Comparison of ENCODE assay signal across 13 cellular contexts in the genomic region with DNA sequence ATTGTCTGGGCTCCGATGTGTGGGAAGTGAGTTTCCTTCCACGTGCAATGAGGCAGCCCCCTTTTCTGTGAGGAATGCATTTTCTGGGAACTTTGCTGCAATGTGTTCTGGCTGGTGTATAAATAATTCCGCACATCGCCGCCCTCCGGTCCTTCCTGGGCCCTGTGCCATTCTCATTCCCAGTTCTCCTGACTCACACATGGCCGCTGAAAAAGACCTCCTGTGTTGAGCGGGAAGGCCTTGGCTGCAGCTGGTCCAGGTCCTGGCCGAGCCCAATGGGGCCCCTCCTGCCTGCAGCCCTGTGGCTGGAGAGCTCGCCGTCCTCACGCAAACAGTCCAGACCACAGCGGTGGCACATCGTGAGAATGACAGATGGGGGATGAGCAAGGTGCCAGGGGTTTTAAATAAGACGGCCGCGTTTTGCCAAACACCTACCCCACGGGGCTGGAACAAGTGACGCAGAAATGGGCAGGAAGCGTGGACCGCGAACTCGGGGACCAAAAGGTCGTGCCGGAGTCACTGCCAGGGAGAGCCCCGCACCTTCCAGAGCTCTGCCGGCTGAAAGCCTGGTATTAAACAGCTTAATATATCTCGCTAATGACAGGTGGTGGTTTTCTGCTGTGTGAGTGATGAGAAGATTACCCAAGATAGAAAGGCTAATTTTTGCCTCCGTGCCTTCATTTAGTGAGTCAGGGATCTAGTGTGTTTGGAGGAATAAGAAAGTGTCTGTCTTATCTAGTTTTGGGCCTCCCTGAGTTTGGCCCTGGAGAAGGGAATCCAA. TPM values are rescaled to one million over a fixed set of nuclear protein-coding genes. Genes with fewer than 3 reads are reported as not detected.
A peak's percentile ranks its signal among the peaks of the same experiment; 100 is the strongest.
DNase-seq lines count a peak whose midpoint lies in the region; ATAC-seq and TF ChIP-seq lines count a peak whose summit lies in the region.
"Had no signal": no experiment of that assay in that cellular context is flagged by ENCODE, and none has a peak within 500 bp of the region (broad histone marks: within the 10 kb centered on the region; RNA-seq: fewer than 3 reads in every experiment).

No MANE protein-coding gene starts in this region.

- CTCF ChIA-PET in BJ (lab: Yijun Ruan, JAX): interaction anchor here (0.9 to 1.2 kb wide), 3 partner anchors 9 to 167 kb away, joined by 3 to 4 read pairs (median 3); no protein-coding TSS in a partner anchor

- no peak overlapping the region for H3K4ac ChIP-seq in mesendoderm (ENCODE audit: low read depth, low read length)

- H3K36me3 ChIP-seq in BJ (ENCODE audit: control insufficient read depth, insufficient read depth, low read length): peaks cover 4% of the 10 kb centered on the region; the same call in 1 of the 2 replicates
- H3K36me3 ChIP-seq in brain microvascular endothelial cell (replicated peaks): peaks cover 3% of the 10 kb centered on the region
- no peaks in the 10 kb centered on the region for H3K36me3 ChIP-seq in hepatocyte (replicated peaks; ENCODE audit: insufficient read depth, low read depth)
- H3K36me3 ChIP-seq in sigmoid colon: no peaks in the 10 kb centered on the region
- H3K36me3 ChIP-seq in mesendoderm (ENCODE audit: control insufficient read depth, insufficient read depth, low read length): no peaks in the 10 kb centered on the region

- H3K79me2 ChIP-seq in hepatocyte (peaks cover 16% of the 10 kb centered on the region), mesendoderm (ENCODE audit: control insufficient read depth, insufficient read depth, low read length) (no peaks in the 10 kb centered on the region)

- TF ChIP-seq POLR2A in sigmoid colon (IDR thresholded peaks at IDR 0.05): no peak

- H3K56ac ChIP-seq in mesendoderm (ENCODE audit: low read length): no peak overlapping the region

- no peak for ATAC-seq in GM18873 (IDR thresholded peaks at IDR 0.05; ENCODE audit: low FRiP score, unreplicated experiment)
- ATAC-seq: activated T-cell treated with anti-CD3 and anti-CD28 coated beads, Interleukin-2, amount 50 U/mL, for 4 hours; foreskin keratinocyte had no signal

- POLR2A ChIA-PET in BJ (lab: Charles Lee): interaction anchor here (0.5 kb wide), 1 partner anchor 16 kb away, joined by 4 read pairs; no protein-coding TSS in a partner anchor

- in situ Hi-C loops in brain microvascular endothelial cell (cut with HindIII; ENCODE audit: low pct_ligation_motif_present, low sequenced_read_pairs): no loop called here

- TF ChIP-seq EP300 in sigmoid colon (IDR thresholded peaks at IDR 0.05): peak in 2 of 4 donors; percentile 74 to 84

- no peak overlapping the region for H3K18ac ChIP-seq in mesendoderm (ENCODE audit: low read length)

- H2BK15ac ChIP-seq in mesendoderm (replicated peaks; ENCODE audit: low read depth): no peak overlapping the region

- no peaks in the 10 kb centered on the region for H3K79me1 ChIP-seq in mesendoderm (ENCODE audit: low read length)

- peaks cover 6% of the 10 kb centered on the region for H4K20me1 ChIP-seq in hepatocyte (ENCODE audit: insufficient read depth, poor library complexity, severe bottlenecking)

- H2AFZ ChIP-seq in hepatocyte: no peak overlapping the region

- intact Hi-C loops in sigmoid colon (cut with DNase I): no loop called here

- no peak overlapping the region for H2BK5ac ChIP-seq in mesendoderm (ENCODE audit: low read length)

- H3K4me2 ChIP-seq in hepatocyte (no peak overlapping the region), mesendoderm (ENCODE audit: low read length) (no peak overlapping the region)

- H4K5ac ChIP-seq in mesendoderm (ENCODE audit: low read length): no peak overlapping the region

- H3K27ac ChIP-seq in brain microvascular endothelial cell (no peak overlapping the region), hepatocyte (peak overlapping the region; percentile 69), sigmoid colon (peak overlapping the region; percentile 84 to 97 (median 94)), mesendoderm (ENCODE audit: low read depth, low read length) (no peak overlapping the region)
- H3K27ac ChIP-seq: foreskin keratinocyte had no signal

- no peak overlapping the region for H4K8ac ChIP-seq in mesendoderm (ENCODE audit: low read depth, low read length)

- H3K4me1 ChIP-seq in hepatocyte (ENCODE audit: insufficient read depth) (peaks cover 23% of the 10 kb centered on the region), sigmoid colon (peaks cover 0 to 83% (median 66%) of the 10 kb centered on the region in 4 donors), mesendoderm (ENCODE audit: control insufficient read depth, low read depth, low read length) (no peaks in the 10 kb centered on the region)

- H3K9me2 ChIP-seq in hepatocyte (replicated peaks; ENCODE audit: insufficient read depth): no peaks in the 10 kb centered on the region

- H3K27me3 ChIP-seq in BJ (ENCODE audit: control insufficient read depth, insufficient read depth, low read length): no peaks in the 10 kb centered on the region
- H3K27me3 ChIP-seq in brain microvascular endothelial cell (replicated peaks): no peaks in the 10 kb centered on the region
- H3K27me3 ChIP-seq in hepatocyte: no peaks in the 10 kb centered on the region
- no peaks in the 10 kb centered on the region for H3K27me3 ChIP-seq in sigmoid colon
- no peaks in the 10 kb centered on the region for H3K27me3 ChIP-seq in mesendoderm (ENCODE audit: insufficient read depth, low read length, poor library complexity)
- H3K27me3 ChIP-seq: foreskin keratinocyte had no signal

- H3K23ac ChIP-seq in mesendoderm (ENCODE audit: low read length): no peak overlapping the region

- no peaks in the 10 kb centered on the region for H3K9me3 ChIP-seq in hepatocyte (ENCODE audit: low read depth)
- H3K9me3 ChIP-seq in sigmoid colon: no peaks in the 10 kb centered on the region

- TF ChIP-seq CTCF in BJ (IDR thresholded peaks at IDR 0.05; ENCODE audit: insufficient read depth, low read depth, low read length) (peak; percentile 13; the same call in 1 of the 2 replicates), brain microvascular endothelial cell (IDR thresholded peaks at IDR 0.05; ENCODE audit: low read depth, low read length, missing control alignments) (peak; percentile 27), hepatocyte (IDR thresholded peaks at IDR 0.05; ENCODE audit: poor library complexity) (no peak), sigmoid colon (IDR thresholded peaks at IDR 0.05) (no peak)

- H2AK5ac ChIP-seq in mesendoderm (ENCODE audit: low read length): no peak overlapping the region

- H3K4me3 ChIP-seq in BJ (ENCODE audit: low read depth, low read length) (no peak overlapping the region), brain microvascular endothelial cell (ENCODE audit: low read depth, low read length) (no peak overlapping the region), hepatocyte (no peak overlapping the region), sigmoid colon (peak overlapping the region in 2 of 4 donors; percentile 4 to 12), mesendoderm (ENCODE audit: low read length) (no peak overlapping the region)

- peak; percentile 91 for DNase-seq in BJ (ENCODE audit: low read depth)
- peak; percentile 52 for DNase-seq in brain microvascular endothelial cell
- peak; percentile 66 for DNase-seq in hepatocyte (ENCODE audit: low spot score)
- peak; percentile 96 for DNase-seq in sigmoid colon
- no peak for DNase-seq in mesendoderm
- no peak for DNase-seq in NCI-H69 (lab: John Stamatoyannopoulos, UW)
- DNase-seq in RPMI8226: no peak
- DNase-seq: activated T-cell treated with anti-CD3 and anti-CD28 coated beads, Interleukin-2, amount 50 U/mL, for 4 hours; COR-L47; foreskin keratinocyte; NCI-H1436 treated with DMSO at 0.1 percent for 48 hours; stimulated activated CD4-positive, alpha-beta T cell treated with anti-CD3 and anti-CD28 coated beads, Interleukin-15, amount 100 ng/mL, for 24 hours had no signal

- WGBS in hepatocyte (ENCODE audit: low lambda C conversion rate, missing lambda C conversion rate): 76% methylated on average over 29 of the region's 29 CpGs
- WGBS in sigmoid colon, 2 donors: 77 to 88% methylated on average over 29 of the region's 29 CpGs
- no CpG with 5 or more reads among the region's 29 CpGs for WGBS in mesendoderm (ENCODE audit: extremely low coverage, insufficient coverage, low lambda C conversion rate)

- H2BK120ac ChIP-seq in mesendoderm (ENCODE audit: low read depth, low read length): no peak overlapping the region

- H3K9ac ChIP-seq in mesendoderm (ENCODE audit: low read length): no peak overlapping the region

RNA-seq across cellular contexts. Expression of a gene that starts 37.0 kb away (rescaled TPM):
- polyA plus RNA-seq in BJ (2011; rRNA removed): 22.8 and 32.5 TPM in 2 replicates
- polyA minus RNA-seq in BJ (2011; rRNA and poly(A)+ RNA removed): 20.8 and 22.9 TPM in 2 replicates
- total RNA-seq in hepatocyte: 42.5 and 47.8 TPM in 2 replicates
- polyA plus RNA-seq in hepatocyte: 24.4 and 26.2 TPM in 2 replicates
- total RNA-seq in sigmoid colon: 10 to 100 TPM; 18.4 to 51.3 (median 23.3) TPM
- polyA plus RNA-seq in sigmoid colon: 10 to 100 TPM in 2 of 3 donors, 1 to 10 TPM in 1; 3.0 to 27.5 (median 10.4) TPM
- polyA plus RNA-seq in mesendoderm (2013, experiment 1 of 2): 14.5 TPM
- polyA plus RNA-seq in mesendoderm (2013, experiment 2 of 2): 15.4 TPM

Comparison
In these comparisons a context has a peak if more than half of its experiments do, and no peak if none do; other contexts are left out.
1. DNase-seq: peak in BJ (single experiment), brain microvascular endothelial cell (single experiment), hepatocyte (single experiment) and sigmoid colon (single experiment); none in mesendoderm (single experiment), NCI-H69 (single experiment) and RPMI8226 (single experiment).
2. CTCF ChIP-seq: peak in BJ (single experiment) and brain microvascular endothelial cell (single experiment); none in hepatocyte (single experiment) and sigmoid colon (0 of 4).
3. H3K27ac ChIP-seq: peak in hepatocyte (single experiment) and sigmoid colon (4 of 4); none in brain microvascular endothelial cell (single experiment) and mesendoderm (single experiment).